Comparison of ENCODE assay signal across 9 cellular contexts in the genomic region with DNA sequence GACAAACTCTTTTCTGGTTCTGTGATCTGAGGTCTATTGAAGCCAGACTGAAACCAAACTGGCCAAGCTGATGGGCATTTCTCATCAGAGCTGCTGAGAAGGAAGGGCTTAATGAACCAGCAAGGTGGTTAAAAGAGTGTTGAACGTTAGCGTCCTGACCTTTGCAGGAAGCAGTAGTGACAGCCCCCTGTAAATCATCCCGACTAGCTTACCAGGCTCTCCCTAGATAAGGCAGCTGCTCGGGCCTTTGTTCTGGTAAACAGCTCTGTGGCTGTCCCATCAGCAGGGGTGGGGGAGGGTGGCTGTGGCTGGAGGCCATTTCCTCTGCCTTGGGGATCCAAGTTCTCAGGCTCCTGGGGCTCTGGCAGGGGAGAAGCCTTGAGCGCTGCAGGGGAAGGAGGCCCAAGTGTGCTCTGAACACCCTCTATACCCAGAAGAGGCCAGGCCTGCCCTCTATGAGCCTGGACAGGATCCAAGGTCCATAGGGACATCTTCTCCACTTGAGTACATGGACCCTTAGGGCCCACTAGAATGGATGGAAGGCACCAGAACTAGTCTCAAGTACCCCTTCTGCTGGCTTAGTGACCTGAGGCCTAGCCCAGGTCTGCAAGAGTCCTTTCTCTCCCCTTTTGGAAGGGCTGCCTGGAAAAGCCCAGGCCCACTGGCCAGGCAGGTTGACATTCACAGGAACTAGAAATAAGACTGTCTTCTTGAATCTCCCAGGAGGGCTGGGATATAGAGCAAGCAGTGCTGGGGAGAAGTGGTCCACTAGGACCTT.
DNase-seq lines count a peak whose midpoint lies in the region; TF ChIP-seq lines count a peak whose summit lies in the region.
"Had no signal": no experiment of that assay in that cellular context is flagged by ENCODE, and none has a peak within 500 bp of the region (broad histone marks: within the 10 kb centered on the region; RNA-seq: fewer than 3 reads in every experiment).

No MANE protein-coding gene starts in this region.

- no peaks in the 10 kb centered on the region for H3K4me1 Mint-ChIP-seq in activated T-helper 1 cell treated with anti-CD3 and anti-CD28 coated beads, Interleukin-12 subunit alpha, Interleukin-12 subunit beta, Interleukin-2, Interleukin-4 antibody, amounts not matched to agents 30 ng/mL and 10 ng/mL and 1 ng/mL, durations not matched to agents 14 hours and 24 hours and 36 hours (ENCODE audit: low read depth)

- H2BK15ac ChIP-seq in neuronal stem cell (ENCODE audit: low read length) = no peak overlapping the region

- H2BK5ac ChIP-seq in neuronal stem cell (ENCODE audit: low read length) = no peak overlapping the region

- no peaks in the 10 kb centered on the region for H3K36me3 Mint-ChIP-seq in activated T-helper 1 cell treated with anti-CD3 and anti-CD28 coated beads, Interleukin-12 subunit alpha, Interleukin-12 subunit beta, Interleukin-2, Interleukin-4 antibody, amounts not matched to agents 30 ng/mL and 10 ng/mL and 1 ng/mL, durations not matched to agents 14 hours and 24 hours and 36 hours (ENCODE audit: low read depth)

- WGBS in neuronal stem cell (ENCODE audit: extremely low coverage in 2 of 2, insufficient read length in 2 of 2, insufficient replicate concordance in 1 of 2), 2 donors = no CpG with 5 or more reads among the region's 5 CpGs
- 35 to 43% methylated on average over 4 to 5 of the region's 5 CpGs for WGBS in testis, 2 donors

- no peak overlapping the region for H3K27ac Mint-ChIP-seq in activated T-helper 1 cell treated with anti-CD3 and anti-CD28 coated beads, Interleukin-12 subunit alpha, Interleukin-12 subunit beta, Interleukin-2, Interleukin-4 antibody, amounts not matched to agents 30 ng/mL and 10 ng/mL and 1 ng/mL, durations not matched to agents 14 hours and 24 hours and 36 hours
- H3K27ac Mint-ChIP-seq: activated T-helper 2 cell treated with anti-CD3 and anti-CD28 coated beads, Interferon-gamma antibody, Interleukin-2, Interleukin-4, amounts not matched to agents 10 μg/mL and 5 μg/mL and 100 μg/mL, durations not matched to agents 14 hours and 24 hours and 36 hours had no signal

- peak overlapping the region; percentile 27 for H3K23ac ChIP-seq in neuronal stem cell (ENCODE audit: low read depth, low read length, poor library complexity)

- no peak overlapping the region for H3K4me3 ChIP-seq in HEK293 (ENCODE audit: low read depth, low read length)
- no peak overlapping the region for H3K4me3 ChIP-seq in neuronal stem cell (ENCODE audit: low read length in 2 of 2)
- no peak overlapping the region for H3K4me3 ChIP-seq in testis
- H3K4me3 ChIP-seq: psoas muscle had no signal

- intact Hi-C loops in activated T-helper 1 cell treated with anti-CD3 and anti-CD28 coated beads, Interleukin-12 subunit alpha, Interleukin-12 subunit beta, Interleukin-2, Interleukin-4 antibody, amounts not matched to agents 30 ng/mL and 10 ng/mL and 1 ng/mL, durations not matched to agents 14 hours and 24 hours and 36 hours (cut with micrococcal nuclease) = no loop called here
- intact Hi-C loops in testis (cut with DNase I; ENCODE audit: low total_unique reads) = no loop called here

- H3K4me1 ChIP-seq in HEK293 (ENCODE audit: control insufficient read depth, insufficient read depth, low read length) (peaks cover 5% of the 10 kb centered on the region; the same call in 1 of the 2 replicates), neuronal stem cell (ENCODE audit: control insufficient read depth in 2 of 2, insufficient read depth in 1 of 2, low read depth in 1 of 2, low read length in 2 of 2) (peaks cover 4 to 7% of the 10 kb centered on the region in 2 donors), testis (peaks cover 20% of the 10 kb centered on the region)

- no peaks in the 10 kb centered on the region for H3K79me1 ChIP-seq in neuronal stem cell (ENCODE audit: low read depth, low read length)

- H3K27me3 Mint-ChIP-seq in activated T-helper 1 cell treated with anti-CD3 and anti-CD28 coated beads, Interleukin-12 subunit alpha, Interleukin-12 subunit beta, Interleukin-2, Interleukin-4 antibody, amounts not matched to agents 30 ng/mL and 10 ng/mL and 1 ng/mL, durations not matched to agents 14 hours and 24 hours and 36 hours (ENCODE audit: insufficient read depth) = peaks cover 4% of the 10 kb centered on the region

- CTCF ChIA-PET in HEK293 (lab: Yijun Ruan, JAX) = interaction anchor here (1.2 to 1.7 kb wide), 2 partner anchors 54 to 188 kb away, joined by 5 read pairs; no protein-coding TSS in a partner anchor

- no peak overlapping the region for H3K4ac ChIP-seq in neuronal stem cell (ENCODE audit: low read length)

- DNase-seq in NCI-H146 treated with DMSO at 0.1 percent for 48 hours (lab: John Stamatoyannopoulos, UW; ENCODE audit: unreplicated experiment) (peak; percentile 55), erythroblast (lab: John Stamatoyannopoulos, UW) (peak; percentile 63 to 85), neuronal stem cell (ENCODE audit: low spot score) (no peak), testis (no peak)
- no peak for DNase-seq in activated T-helper 1 cell treated with anti-CD3 and anti-CD28 coated beads, Interleukin-12 subunit alpha, Interleukin-12 subunit beta, Interleukin-2, Interleukin-4 antibody, amounts not matched to agents 30 ng/mL and 10 ng/mL and 1 ng/mL, durations not matched to agents 14 hours and 24 hours and 36 hours (ENCODE audit: low spot score)
- no peak for DNase-seq in stimulated activated CD4-positive, alpha-beta T cell treated with anti-CD3 and anti-CD28 coated beads, Interleukin-12 subunit alpha, Interleukin-12 subunit beta, amount 100 ng/mL, for 4 hours

- no peak overlapping the region for H2BK12ac ChIP-seq in neuronal stem cell (ENCODE audit: low read length)

- H2AK5ac ChIP-seq in neuronal stem cell (ENCODE audit: low read depth, low read length) = no peak overlapping the region

- peaks cover 0 to 11% (median 0%) of the 10 kb centered on the region in 3 experiments for H3K27me3 ChIP-seq in neuronal stem cell (ENCODE audit: control insufficient read depth in 3 of 3, insufficient read depth in 3 of 3, low read depth in 1 of 3, low read length in 3 of 3)
- no peaks in the 10 kb centered on the region for H3K27me3 ChIP-seq in testis

- no peak overlapping the region for H2BK120ac ChIP-seq in neuronal stem cell (ENCODE audit: low read depth, low read length)

- no peak overlapping the region for H4K91ac ChIP-seq in neuronal stem cell (ENCODE audit: low read depth, low read length, poor library complexity)

- H3K36me3 ChIP-seq in HEK293 (ENCODE audit: control insufficient read depth in 2 of 2, insufficient read depth in 1 of 2, low read length in 2 of 2) = no peaks in the 10 kb centered on the region
- no peaks in the 10 kb centered on the region for H3K36me3 ChIP-seq in neuronal stem cell (replicated peaks in 1 of 2; ENCODE audit: control insufficient read depth in 2 of 2, insufficient read depth in 2 of 2, low read length in 2 of 2)
- no peaks in the 10 kb centered on the region for H3K36me3 ChIP-seq in testis (ENCODE audit: low read depth, missing control alignments)

- H3K9ac ChIP-seq in neuronal stem cell (ENCODE audit: low read depth, low read length, poor library complexity) = no peak overlapping the region

- POLR2A ChIA-PET in HEK293 (lab: Yijun Ruan, JAX) = no interaction called here

- no peaks in the 10 kb centered on the region for H3K9me3 ChIP-seq in HEK293 (ENCODE audit: control insufficient read depth, insufficient read depth, low read depth, low read length)
- H3K9me3 ChIP-seq in neuronal stem cell (replicated peaks in 1 of 2; ENCODE audit: control insufficient read depth in 2 of 2, insufficient read depth in 1 of 2, low read depth in 1 of 2, low read length in 2 of 2) = no peaks in the 10 kb centered on the region
- no peaks in the 10 kb centered on the region for H3K9me3 ChIP-seq in testis
- H3K9me3 ChIP-seq: psoas muscle had no signal

- no peaks in the 10 kb centered on the region for H3K9me3 Mint-ChIP-seq in activated T-helper 1 cell treated with anti-CD3 and anti-CD28 coated beads, Interleukin-12 subunit alpha, Interleukin-12 subunit beta, Interleukin-2, Interleukin-4 antibody, amounts not matched to agents 30 ng/mL and 10 ng/mL and 1 ng/mL, durations not matched to agents 14 hours and 24 hours and 36 hours
- H3K9me3 Mint-ChIP-seq: activated T-helper 2 cell treated with anti-CD3 and anti-CD28 coated beads, Interferon-gamma antibody, Interleukin-2, Interleukin-4, amounts not matched to agents 10 μg/mL and 5 μg/mL and 100 μg/mL, durations not matched to agents 14 hours and 24 hours and 36 hours had no signal

- H2AFZ ChIP-seq in neuronal stem cell (ENCODE audit: low read length) = peak overlapping the region; percentile 80

- no peak overlapping the region for H3K14ac ChIP-seq in neuronal stem cell (ENCODE audit: low read length)

- no peak overlapping the region for H3K18ac ChIP-seq in neuronal stem cell (ENCODE audit: low read length)

- TF ChIP-seq CTCF in HEK293 (tag by site-specific recombination; IDR thresholded peaks at IDR 0.05) = no peak
- no peak for TF ChIP-seq CTCF in testis (IDR thresholded peaks at IDR 0.05)

- H3K27ac ChIP-seq in HEK293 (ENCODE audit: extremely low read depth, low read depth, low read length) (no peak overlapping the region), neuronal stem cell (replicated peaks; ENCODE audit: low read length) (no peak overlapping the region), testis (no peak overlapping the region)
- H3K27ac ChIP-seq: psoas muscle had no signal

- TF ChIP-seq POLR2A in erythroblast (IDR thresholded peaks at IDR 0.05; ENCODE audit: low read length) = no peak
- TF ChIP-seq POLR2A in testis (IDR thresholded peaks at IDR 0.05) = no peak

- no peak overlapping the region for H3K4me2 ChIP-seq in neuronal stem cell (ENCODE audit: insufficient read depth, low read length, poor library complexity, severe bottlenecking)

- H3K4me3 Mint-ChIP-seq in activated T-helper 1 cell treated with anti-CD3 and anti-CD28 coated beads, Interleukin-12 subunit alpha, Interleukin-12 subunit beta, Interleukin-2, Interleukin-4 antibody, amounts not matched to agents 30 ng/mL and 10 ng/mL and 1 ng/mL, durations not matched to agents 14 hours and 24 hours and 36 hours = no peak overlapping the region

- H4K8ac ChIP-seq in neuronal stem cell (ENCODE audit: low read depth, low read length) = no peak overlapping the region

TF ChIP-seq in HEK293, 187 proteins besides CTCF, POLR2A, EP300 and RAD21 (continues in another document):
- no peak for TF ChIP-seq ZNF626 (tag by site-specific recombination; IDR thresholded peaks at IDR 0.05)
- TF ChIP-seq ZBTB7A (tag by site-specific recombination; IDR thresholded peaks at IDR 0.05; ENCODE audit: low read depth) = no peak
- TF ChIP-seq OSR2 (tag by site-specific recombination; IDR thresholded peaks at IDR 0.05) = 0 out of 2 replicates have a peak, but pooled peaks have one; percentile 19
- TF ChIP-seq ZNF248 (tag by site-specific recombination; IDR thresholded peaks at IDR 0.05) = no peak
- TF ChIP-seq ZIC2 (tag by site-specific recombination; IDR thresholded peaks at IDR 0.05) = peak; percentile 95
- no peak for TF ChIP-seq ZNF157 (tag by site-specific recombination; IDR thresholded peaks at IDR 0.05)
- TF ChIP-seq ZNF132 (tag by site-specific recombination; IDR thresholded peaks at IDR 0.05; ENCODE audit: borderline replicate concordance) = no peak

Comparison
In these comparisons a context has a peak if more than half of its experiments do, and no peak if none do; other contexts are left out.
1. DNase-seq: peak in NCI-H146 treated with DMSO at 0.1 percent for 48 hours (single experiment) and erythroblast (2 of 2); none in neuronal stem cell (single experiment), activated T-helper 1 cell treated with anti-CD3 and anti-CD28 coated beads, Interleukin-12 subunit alpha, Interleukin-12 subunit beta, Interleukin-2, Interleukin-4 antibody, amounts not matched to agents 30 ng/mL and 10 ng/mL and 1 ng/mL, durations not matched to agents 14 hours and 24 hours and 36 hours (single experiment), testis (single experiment) and stimulated activated CD4-positive, alpha-beta T cell treated with anti-CD3 and anti-CD28 coated beads, Interleukin-12 subunit alpha, Interleukin-12 subunit beta, amount 100 ng/mL, for 4 hours (single experiment).